Comparison of ENCODE assay signal across 1 cellular context in the genomic region with DNA sequence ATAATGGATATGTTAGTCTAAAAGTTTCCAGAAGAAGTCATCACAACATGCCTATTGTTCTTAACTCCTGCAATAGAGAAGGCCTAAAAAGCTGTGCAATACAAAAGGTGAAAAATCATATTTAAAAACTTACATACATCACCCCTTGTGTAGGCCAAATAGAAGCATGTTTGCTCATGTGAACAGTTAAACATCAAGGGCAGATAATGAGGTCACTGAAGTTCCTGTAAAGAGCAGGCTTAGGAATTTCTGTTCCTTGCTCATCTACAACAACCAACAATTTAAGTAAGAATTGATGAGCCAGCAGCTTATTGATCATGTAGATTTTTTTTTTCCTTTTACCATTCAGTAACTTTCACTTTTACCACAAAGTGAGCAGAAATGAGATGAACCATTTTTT.
A peak's percentile ranks its signal among the peaks of the same experiment; 100 is the strongest.
TF ChIP-seq lines count a peak whose summit lies in the region.

No MANE protein-coding gene starts in this region.

TF ChIP-seq in HepG2, 621 proteins besides CTCF, POLR2A, EP300 and RAD21 (continued from another document and continues in another):
- TF ChIP-seq, protein P1, sequence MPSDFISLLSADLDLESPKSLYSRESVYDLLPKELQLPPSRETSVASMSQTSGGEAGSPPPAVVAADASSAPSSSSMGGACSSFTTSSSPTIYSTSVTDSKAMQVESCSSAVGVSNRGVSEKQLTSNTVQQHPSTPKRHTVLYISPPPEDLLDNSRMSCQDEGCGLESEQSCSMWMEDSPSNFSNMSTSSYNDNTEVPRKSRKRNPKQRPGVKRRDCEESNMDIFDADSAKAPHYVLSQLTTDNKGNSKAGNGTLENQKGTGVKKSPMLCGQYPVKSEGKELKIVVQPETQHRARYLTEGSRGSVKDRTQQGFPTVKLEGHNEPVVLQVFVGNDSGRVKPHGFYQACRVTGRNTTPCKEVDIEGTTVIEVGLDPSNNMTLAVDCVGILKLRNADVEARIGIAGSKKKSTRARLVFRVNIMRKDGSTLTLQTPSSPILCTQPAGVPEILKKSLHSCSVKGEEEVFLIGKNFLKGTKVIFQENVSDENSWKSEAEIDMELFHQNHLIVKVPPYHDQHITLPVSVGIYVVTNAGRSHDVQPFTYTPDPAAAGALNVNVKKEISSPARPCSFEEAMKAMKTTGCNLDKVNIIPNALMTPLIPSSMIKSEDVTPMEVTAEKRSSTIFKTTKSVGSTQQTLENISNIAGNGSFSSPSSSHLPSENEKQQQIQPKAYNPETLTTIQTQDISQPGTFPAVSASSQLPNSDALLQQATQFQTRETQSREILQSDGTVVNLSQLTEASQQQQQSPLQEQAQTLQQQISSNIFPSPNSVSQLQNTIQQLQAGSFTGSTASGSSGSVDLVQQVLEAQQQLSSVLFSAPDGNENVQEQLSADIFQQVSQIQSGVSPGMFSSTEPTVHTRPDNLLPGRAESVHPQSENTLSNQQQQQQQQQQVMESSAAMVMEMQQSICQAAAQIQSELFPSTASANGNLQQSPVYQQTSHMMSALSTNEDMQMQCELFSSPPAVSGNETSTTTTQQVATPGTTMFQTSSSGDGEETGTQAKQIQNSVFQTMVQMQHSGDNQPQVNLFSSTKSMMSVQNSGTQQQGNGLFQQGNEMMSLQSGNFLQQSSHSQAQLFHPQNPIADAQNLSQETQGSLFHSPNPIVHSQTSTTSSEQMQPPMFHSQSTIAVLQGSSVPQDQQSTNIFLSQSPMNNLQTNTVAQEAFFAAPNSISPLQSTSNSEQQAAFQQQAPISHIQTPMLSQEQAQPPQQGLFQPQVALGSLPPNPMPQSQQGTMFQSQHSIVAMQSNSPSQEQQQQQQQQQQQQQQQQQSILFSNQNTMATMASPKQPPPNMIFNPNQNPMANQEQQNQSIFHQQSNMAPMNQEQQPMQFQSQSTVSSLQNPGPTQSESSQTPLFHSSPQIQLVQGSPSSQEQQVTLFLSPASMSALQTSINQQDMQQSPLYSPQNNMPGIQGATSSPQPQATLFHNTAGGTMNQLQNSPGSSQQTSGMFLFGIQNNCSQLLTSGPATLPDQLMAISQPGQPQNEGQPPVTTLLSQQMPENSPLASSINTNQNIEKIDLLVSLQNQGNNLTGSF (CRISPR knock-in tag; IDR thresholded peaks at IDR 0.05), result no peak
- TF ChIP-seq NKX3-1 (CRISPR knock-in tag; IDR thresholded peaks at IDR 0.05) (no peak), ZNF629 (CRISPR knock-in tag; conservative IDR thresholded peaks at IDR 0.05) (no peak), ZNF567 (CRISPR knock-in tag; IDR thresholded peaks at IDR 0.05; ENCODE audit: borderline replicate concordance) (no peak), REXO4 (CRISPR knock-in tag; IDR thresholded peaks at IDR 0.05; ENCODE audit: borderline replicate concordance) (no peak), ZNF7 (CRISPR knock-in tag; IDR thresholded peaks at IDR 0.05) (no peak; the same call in 1 of the 2 replicates), HMG20B (CRISPR knock-in tag; conservative IDR thresholded peaks at IDR 0.05) (no peak), MBD4 (IDR thresholded peaks at IDR 0.05; ENCODE audit: borderline replicate concordance, low read length) (no peak), SKI (IDR thresholded peaks at IDR 0.05; ENCODE audit: partially characterized antibody) (no peak), JUNB (CRISPR knock-in tag; IDR thresholded peaks at IDR 0.05; ENCODE audit: borderline replicate concordance) (no peak), ISX (CRISPR knock-in tag; conservative IDR thresholded peaks at IDR 0.05) (no peak), ZNF235 (CRISPR knock-in tag; IDR thresholded peaks at IDR 0.05; ENCODE audit: borderline replicate concordance) (no peak), TEAD3 (CRISPR knock-in tag; optimal IDR thresholded peaks at IDR 0.05; ENCODE audit: borderline replicate concordance) (peak; percentile 40), ZNF598 (CRISPR knock-in tag; IDR thresholded peaks at IDR 0.05; ENCODE audit: borderline replicate concordance) (no peak), ZC3H4 (CRISPR knock-in tag; IDR thresholded peaks at IDR 0.05; ENCODE audit: borderline replicate concordance) (no peak), SMAD9 (CRISPR knock-in tag; IDR thresholded peaks at IDR 0.05) (no peak), SOX6 (IDR thresholded peaks at IDR 0.05) (no peak), SOX6 (CRISPR knock-in tag; IDR thresholded peaks at IDR 0.05) (peak; percentile 85)
- TF ChIP-seq, protein P2, sequence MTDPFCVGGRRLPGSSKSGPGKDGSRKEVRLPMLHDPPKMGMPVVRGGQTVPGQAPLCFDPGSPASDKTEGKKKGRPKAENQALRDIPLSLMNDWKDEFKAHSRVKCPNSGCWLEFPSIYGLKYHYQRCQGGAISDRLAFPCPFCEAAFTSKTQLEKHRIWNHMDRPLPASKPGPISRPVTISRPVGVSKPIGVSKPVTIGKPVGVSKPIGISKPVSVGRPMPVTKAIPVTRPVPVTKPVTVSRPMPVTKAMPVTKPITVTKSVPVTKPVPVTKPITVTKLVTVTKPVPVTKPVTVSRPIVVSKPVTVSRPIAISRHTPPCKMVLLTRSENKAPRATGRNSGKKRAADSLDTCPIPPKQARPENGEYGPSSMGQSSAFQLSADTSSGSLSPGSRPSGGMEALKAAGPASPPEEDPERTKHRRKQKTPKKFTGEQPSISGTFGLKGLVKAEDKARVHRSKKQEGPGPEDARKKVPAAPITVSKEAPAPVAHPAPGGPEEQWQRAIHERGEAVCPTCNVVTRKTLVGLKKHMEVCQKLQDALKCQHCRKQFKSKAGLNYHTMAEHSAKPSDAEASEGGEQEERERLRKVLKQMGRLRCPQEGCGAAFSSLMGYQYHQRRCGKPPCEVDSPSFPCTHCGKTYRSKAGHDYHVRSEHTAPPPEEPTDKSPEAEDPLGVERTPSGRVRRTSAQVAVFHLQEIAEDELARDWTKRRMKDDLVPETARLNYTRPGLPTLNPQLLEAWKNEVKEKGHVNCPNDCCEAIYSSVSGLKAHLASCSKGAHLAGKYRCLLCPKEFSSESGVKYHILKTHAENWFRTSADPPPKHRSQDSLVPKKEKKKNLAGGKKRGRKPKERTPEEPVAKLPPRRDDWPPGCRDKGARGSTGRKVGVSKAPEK (CRISPR knock-in tag; IDR thresholded peaks at IDR 0.05; ENCODE audit: borderline replicate concordance), result peak; percentile 45; the same call in 1 of the 2 replicates
- TF ChIP-seq, protein P3, sequence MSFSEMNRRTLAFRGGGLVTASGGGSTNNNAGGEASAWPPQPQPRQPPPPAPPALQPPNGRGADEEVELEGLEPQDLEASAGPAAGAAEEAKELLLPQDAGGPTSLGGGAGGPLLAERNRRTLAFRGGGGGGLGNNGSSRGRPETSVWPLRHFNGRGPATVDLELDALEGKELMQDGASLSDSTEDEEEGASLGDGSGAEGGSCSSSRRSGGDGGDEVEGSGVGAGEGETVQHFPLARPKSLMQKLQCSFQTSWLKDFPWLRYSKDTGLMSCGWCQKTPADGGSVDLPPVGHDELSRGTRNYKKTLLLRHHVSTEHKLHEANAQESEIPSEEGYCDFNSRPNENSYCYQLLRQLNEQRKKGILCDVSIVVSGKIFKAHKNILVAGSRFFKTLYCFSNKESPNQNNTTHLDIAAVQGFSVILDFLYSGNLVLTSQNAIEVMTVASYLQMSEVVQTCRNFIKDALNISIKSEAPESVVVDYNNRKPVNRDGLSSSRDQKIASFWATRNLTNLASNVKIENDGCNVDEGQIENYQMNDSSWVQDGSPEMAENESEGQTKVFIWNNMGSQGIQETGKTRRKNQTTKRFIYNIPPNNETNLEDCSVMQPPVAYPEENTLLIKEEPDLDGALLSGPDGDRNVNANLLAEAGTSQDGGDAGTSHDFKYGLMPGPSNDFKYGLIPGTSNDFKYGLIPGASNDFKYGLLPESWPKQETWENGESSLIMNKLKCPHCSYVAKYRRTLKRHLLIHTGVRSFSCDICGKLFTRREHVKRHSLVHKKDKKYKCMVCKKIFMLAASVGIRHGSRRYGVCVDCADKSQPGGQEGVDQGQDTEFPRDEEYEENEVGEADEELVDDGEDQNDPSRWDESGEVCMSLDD (CRISPR knock-in tag; IDR thresholded peaks at IDR 0.05; ENCODE audit: borderline replicate concordance), result no peak
- TF ChIP-seq, protein P4, sequence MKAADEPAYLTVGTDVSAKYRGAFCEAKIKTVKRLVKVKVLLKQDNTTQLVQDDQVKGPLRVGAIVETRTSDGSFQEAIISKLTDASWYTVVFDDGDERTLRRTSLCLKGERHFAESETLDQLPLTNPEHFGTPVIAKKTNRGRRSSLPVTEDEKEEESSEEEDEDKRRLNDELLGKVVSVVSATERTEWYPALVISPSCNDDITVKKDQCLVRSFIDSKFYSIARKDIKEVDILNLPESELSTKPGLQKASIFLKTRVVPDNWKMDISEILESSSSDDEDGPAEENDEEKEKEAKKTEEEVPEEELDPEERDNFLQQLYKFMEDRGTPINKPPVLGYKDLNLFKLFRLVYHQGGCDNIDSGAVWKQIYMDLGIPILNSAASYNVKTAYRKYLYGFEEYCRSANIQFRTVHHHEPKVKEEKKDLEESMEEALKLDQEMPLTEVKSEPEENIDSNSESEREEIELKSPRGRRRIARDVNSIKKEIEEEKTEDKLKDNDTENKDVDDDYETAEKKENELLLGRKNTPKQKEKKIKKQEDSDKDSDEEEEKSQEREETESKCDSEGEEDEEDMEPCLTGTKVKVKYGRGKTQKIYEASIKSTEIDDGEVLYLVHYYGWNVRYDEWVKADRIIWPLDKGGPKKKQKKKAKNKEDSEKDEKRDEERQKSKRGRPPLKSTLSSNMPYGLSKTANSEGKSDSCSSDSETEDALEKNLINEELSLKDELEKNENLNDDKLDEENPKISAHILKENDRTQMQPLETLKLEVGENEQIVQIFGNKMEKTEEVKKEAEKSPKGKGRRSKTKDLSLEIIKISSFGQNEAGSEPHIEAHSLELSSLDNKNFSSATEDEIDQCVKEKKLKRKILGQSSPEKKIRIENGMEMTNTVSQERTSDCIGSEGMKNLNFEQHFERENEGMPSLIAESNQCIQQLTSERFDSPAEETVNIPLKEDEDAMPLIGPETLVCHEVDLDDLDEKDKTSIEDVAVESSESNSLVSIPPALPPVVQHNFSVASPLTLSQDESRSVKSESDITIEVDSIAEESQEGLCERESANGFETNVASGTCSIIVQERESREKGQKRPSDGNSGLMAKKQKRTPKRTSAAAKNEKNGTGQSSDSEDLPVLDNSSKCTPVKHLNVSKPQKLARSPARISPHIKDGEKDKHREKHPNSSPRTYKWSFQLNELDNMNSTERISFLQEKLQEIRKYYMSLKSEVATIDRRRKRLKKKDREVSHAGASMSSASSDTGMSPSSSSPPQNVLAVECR (CRISPR knock-in tag; IDR thresholded peaks at IDR 0.05; ENCODE audit: borderline replicate concordance), result no peak
- TF ChIP-seq, protein P5, sequence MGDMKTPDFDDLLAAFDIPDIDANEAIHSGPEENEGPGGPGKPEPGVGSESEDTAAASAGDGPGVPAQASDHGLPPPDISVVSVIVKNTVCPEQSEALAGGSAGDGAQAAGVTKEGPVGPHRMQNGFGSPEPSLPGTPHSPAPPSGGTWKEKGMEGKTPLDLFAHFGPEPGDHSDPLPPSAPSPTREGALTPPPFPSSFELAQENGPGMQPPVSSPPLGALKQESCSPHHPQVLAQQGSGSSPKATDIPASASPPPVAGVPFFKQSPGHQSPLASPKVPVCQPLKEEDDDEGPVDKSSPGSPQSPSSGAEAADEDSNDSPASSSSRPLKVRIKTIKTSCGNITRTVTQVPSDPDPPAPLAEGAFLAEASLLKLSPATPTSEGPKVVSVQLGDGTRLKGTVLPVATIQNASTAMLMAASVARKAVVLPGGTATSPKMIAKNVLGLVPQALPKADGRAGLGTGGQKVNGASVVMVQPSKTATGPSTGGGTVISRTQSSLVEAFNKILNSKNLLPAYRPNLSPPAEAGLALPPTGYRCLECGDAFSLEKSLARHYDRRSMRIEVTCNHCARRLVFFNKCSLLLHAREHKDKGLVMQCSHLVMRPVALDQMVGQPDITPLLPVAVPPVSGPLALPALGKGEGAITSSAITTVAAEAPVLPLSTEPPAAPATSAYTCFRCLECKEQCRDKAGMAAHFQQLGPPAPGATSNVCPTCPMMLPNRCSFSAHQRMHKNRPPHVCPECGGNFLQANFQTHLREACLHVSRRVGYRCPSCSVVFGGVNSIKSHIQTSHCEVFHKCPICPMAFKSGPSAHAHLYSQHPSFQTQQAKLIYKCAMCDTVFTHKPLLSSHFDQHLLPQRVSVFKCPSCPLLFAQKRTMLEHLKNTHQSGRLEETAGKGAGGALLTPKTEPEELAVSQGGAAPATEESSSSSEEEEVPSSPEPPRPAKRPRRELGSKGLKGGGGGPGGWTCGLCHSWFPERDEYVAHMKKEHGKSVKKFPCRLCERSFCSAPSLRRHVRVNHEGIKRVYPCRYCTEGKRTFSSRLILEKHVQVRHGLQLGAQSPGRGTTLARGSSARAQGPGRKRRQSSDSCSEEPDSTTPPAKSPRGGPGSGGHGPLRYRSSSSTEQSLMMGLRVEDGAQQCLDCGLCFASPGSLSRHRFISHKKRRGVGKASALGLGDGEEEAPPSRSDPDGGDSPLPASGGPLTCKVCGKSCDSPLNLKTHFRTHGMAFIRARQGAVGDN (CRISPR knock-in tag; IDR thresholded peaks at IDR 0.05), result no peak
- TF ChIP-seq, protein P6, sequence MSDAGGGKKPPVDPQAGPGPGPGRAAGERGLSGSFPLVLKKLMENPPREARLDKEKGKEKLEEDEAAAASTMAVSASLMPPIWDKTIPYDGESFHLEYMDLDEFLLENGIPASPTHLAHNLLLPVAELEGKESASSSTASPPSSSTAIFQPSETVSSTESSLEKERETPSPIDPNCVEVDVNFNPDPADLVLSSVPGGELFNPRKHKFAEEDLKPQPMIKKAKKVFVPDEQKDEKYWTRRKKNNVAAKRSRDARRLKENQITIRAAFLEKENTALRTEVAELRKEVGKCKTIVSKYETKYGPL (CRISPR knock-in tag; IDR thresholded peaks at IDR 0.05), result no peak
- TF ChIP-seq, protein P7, sequence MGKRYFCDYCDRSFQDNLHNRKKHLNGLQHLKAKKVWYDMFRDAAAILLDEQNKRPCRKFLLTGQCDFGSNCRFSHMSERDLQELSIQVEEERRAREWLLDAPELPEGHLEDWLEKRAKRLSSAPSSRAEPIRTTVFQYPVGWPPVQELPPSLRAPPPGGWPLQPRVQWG (CRISPR knock-in tag; IDR thresholded peaks at IDR 0.05; ENCODE audit: borderline replicate concordance, low read depth), result no peak
- TF ChIP-seq, protein P8, sequence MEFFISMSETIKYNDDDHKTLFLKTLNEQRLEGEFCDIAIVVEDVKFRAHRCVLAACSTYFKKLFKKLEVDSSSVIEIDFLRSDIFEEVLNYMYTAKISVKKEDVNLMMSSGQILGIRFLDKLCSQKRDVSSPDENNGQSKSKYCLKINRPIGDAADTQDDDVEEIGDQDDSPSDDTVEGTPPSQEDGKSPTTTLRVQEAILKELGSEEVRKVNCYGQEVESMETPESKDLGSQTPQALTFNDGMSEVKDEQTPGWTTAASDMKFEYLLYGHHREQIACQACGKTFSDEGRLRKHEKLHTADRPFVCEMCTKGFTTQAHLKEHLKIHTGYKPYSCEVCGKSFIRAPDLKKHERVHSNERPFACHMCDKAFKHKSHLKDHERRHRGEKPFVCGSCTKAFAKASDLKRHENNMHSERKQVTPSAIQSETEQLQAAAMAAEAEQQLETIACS (CRISPR knock-in tag; IDR thresholded peaks at IDR 0.05), result no peak
- TF ChIP-seq, protein P9, sequence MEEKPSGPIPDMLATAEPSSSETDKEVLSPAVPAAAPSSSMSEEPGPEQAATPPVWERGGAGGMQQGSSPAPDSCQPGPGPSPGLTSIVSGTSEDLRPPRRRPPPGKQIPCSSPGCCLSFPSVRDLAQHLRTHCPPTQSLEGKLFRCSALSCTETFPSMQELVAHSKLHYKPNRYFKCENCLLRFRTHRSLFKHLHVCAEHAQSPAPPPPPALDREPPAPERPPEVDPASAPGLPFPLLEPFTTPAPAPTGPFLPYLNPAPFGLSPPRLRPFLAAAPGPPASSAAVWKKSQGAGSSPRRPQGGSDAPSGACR (CRISPR knock-in tag; IDR thresholded peaks at IDR 0.05), result no peak
